In the genomic region with DNA sequence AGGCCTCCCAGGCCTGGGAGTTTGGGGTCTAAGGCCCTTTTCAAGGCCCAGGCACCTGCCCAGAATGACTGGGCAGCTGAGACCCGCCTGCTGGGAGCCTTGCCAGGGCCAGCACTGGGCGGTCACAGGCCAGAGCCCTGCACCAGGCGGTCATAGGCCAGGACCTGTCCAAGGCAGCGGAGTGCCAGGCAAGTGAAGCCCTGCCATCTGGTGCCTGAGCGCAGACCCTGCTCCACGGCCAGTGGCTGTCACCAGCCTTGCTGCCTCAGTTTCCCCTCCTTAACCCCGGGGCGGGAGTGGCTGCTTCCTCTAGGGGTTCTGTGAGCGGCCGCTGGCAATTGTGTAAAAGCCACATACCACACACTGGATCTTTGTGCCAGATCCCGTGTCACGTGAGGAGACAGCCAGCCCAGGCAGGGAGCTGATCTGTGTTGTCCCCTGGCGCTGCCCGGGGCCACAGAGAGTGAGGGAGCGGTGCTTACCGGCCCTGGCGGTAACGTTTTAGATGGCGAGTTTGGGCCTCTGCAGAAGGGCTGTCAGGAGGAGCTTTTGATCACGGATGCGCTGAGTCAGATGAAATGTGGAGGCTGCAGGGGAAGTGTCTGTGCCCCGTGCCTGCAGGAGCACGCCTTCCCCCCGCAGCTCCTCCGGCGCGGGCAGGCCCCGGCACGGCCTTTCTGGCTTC, we compare ENCODE assay signal across 1 cellular context.
A peak's percentile ranks its signal among the peaks of the same experiment; 100 is the strongest.
TF ChIP-seq lines count a peak whose summit lies in the region.

No MANE protein-coding gene starts in this region.

TF ChIP-seq in HepG2, 621 proteins besides CTCF, POLR2A, EP300 and RAD21 (continued from another document and continues in another):
- TF ChIP-seq, protein P1, sequence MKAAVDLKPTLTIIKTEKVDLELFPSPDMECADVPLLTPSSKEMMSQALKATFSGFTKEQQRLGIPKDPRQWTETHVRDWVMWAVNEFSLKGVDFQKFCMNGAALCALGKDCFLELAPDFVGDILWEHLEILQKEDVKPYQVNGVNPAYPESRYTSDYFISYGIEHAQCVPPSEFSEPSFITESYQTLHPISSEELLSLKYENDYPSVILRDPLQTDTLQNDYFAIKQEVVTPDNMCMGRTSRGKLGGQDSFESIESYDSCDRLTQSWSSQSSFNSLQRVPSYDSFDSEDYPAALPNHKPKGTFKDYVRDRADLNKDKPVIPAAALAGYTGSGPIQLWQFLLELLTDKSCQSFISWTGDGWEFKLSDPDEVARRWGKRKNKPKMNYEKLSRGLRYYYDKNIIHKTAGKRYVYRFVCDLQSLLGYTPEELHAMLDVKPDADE (CRISPR knock-in tag; IDR thresholded peaks at IDR 0.05) = no peak
- TF ChIP-seq MTERF4 (CRISPR knock-in tag; IDR thresholded peaks at IDR 0.05) (no peak), MAFK (conservative IDR thresholded peaks at IDR 0.05 in 1 of 2, IDR thresholded peaks at IDR 0.05 in 1 of 2; ENCODE audit: low read length in 2 of 2) (peak; percentile 62 to 63), THRA (CRISPR knock-in tag; IDR thresholded peaks at IDR 0.05; ENCODE audit: borderline replicate concordance) (no peak), XBP1 (CRISPR knock-in tag; IDR thresholded peaks at IDR 0.05) (0 out of 2 replicates have a peak, but pooled peaks have one; percentile 19), KDM5A (IDR thresholded peaks at IDR 0.05; ENCODE audit: borderline replicate concordance, low read length) (no peak), ZNF224 (CRISPR knock-in tag; IDR thresholded peaks at IDR 0.05) (no peak), FIP1L1 (IDR thresholded peaks at IDR 0.05; ENCODE audit: borderline replicate concordance, insufficient read depth, low read depth, low read length) (no peak), AHR (CRISPR knock-in tag; IDR thresholded peaks at IDR 0.05) (no peak; the same call in 1 of the 2 replicates), PBX3 (CRISPR knock-in tag; IDR thresholded peaks at IDR 0.05; ENCODE audit: borderline replicate concordance) (no peak), ZNF644 (CRISPR knock-in tag; IDR thresholded peaks at IDR 0.05; ENCODE audit: low read depth) (no peak), ARID3A (IDR thresholded peaks at IDR 0.05; ENCODE audit: low read depth, low read length) (no peak), ZNF652 (CRISPR knock-in tag; IDR thresholded peaks at IDR 0.05; ENCODE audit: borderline replicate concordance, low read depth) (no peak), GABPA (IDR thresholded peaks at IDR 0.05; ENCODE audit: low read depth, low read length) (no peak), GABPA (CRISPR knock-in tag; IDR thresholded peaks at IDR 0.05; ENCODE audit: low read depth) (no peak), FUBP1 (CRISPR knock-in tag; IDR thresholded peaks at IDR 0.05; ENCODE audit: borderline replicate concordance) (no peak), PHF21A (CRISPR knock-in tag; IDR thresholded peaks at IDR 0.05) (no peak; the same call in 1 of the 2 replicates), GTF3A (CRISPR knock-in tag; conservative IDR thresholded peaks at IDR 0.05) (no peak), ZNF10 (CRISPR knock-in tag; IDR thresholded peaks at IDR 0.05; ENCODE audit: borderline replicate concordance, low read depth) (no peak), ZFP36L2 (CRISPR knock-in tag; IDR thresholded peaks at IDR 0.05) (no peak), ZMYM3 (CRISPR knock-in tag; IDR thresholded peaks at IDR 0.05) (no peak), ZNF572 (CRISPR knock-in tag; IDR thresholded peaks at IDR 0.05) (no peak; the same call in 1 of the 2 replicates), ZNF570 (CRISPR knock-in tag; IDR thresholded peaks at IDR 0.05; ENCODE audit: borderline replicate concordance) (no peak), HMGA1 (CRISPR knock-in tag; conservative IDR thresholded peaks at IDR 0.05) (no peak), ZNF232 (CRISPR knock-in tag; IDR thresholded peaks at IDR 0.05; ENCODE audit: borderline replicate concordance) (no peak), MBNL3 (CRISPR knock-in tag; conservative IDR thresholded peaks at IDR 0.05) (no peak), RARA (CRISPR knock-in tag; IDR thresholded peaks at IDR 0.05) (no peak), ZNF546 (CRISPR knock-in tag; conservative IDR thresholded peaks at IDR 0.05) (no peak), HNRNPK (IDR thresholded peaks at IDR 0.05; ENCODE audit: low read depth, low read length, poor library complexity, severe bottlenecking) (no peak)
- TF ChIP-seq, protein P2, sequence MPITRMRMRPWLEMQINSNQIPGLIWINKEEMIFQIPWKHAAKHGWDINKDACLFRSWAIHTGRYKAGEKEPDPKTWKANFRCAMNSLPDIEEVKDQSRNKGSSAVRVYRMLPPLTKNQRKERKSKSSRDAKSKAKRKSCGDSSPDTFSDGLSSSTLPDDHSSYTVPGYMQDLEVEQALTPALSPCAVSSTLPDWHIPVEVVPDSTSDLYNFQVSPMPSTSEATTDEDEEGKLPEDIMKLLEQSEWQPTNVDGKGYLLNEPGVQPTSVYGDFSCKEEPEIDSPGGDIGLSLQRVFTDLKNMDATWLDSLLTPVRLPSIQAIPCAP (CRISPR knock-in tag; IDR thresholded peaks at IDR 0.05; ENCODE audit: low read depth) = no peak
- TF ChIP-seq, protein P3, sequence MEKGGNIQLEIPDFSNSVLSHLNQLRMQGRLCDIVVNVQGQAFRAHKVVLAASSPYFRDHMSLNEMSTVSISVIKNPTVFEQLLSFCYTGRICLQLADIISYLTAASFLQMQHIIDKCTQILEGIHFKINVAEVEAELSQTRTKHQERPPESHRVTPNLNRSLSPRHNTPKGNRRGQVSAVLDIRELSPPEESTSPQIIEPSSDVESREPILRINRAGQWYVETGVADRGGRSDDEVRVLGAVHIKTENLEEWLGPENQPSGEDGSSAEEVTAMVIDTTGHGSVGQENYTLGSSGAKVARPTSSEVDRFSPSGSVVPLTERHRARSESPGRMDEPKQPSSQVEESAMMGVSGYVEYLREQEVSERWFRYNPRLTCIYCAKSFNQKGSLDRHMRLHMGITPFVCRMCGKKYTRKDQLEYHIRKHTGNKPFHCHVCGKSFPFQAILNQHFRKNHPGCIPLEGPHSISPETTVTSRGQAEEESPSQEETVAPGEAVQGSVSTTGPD (CRISPR knock-in tag; IDR thresholded peaks at IDR 0.05) = peak; percentile 80; the same call in 1 of the 2 replicates
- TF ChIP-seq, protein P4, sequence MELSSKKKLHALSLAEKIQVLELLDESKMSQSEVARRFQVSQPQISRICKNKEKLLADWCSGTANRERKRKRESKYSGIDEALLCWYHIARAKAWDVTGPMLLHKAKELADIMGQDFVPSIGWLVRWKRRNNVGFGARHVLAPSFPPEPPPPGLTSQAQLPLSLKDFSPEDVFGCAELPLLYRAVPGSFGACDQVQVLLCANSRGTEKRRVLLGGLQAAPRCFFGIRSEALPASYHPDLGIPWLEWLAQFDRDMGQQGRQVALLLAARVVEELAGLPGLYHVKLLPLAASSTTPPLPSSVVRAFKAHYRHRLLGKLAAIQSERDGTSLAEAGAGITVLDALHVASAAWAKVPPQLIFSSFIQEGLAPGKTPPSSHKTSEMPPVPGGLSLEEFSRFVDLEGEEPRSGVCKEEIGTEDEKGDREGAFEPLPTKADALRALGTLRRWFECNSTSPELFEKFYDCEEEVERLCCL (CRISPR knock-in tag; IDR thresholded peaks at IDR 0.05; ENCODE audit: borderline replicate concordance) = 0 out of 2 replicates have a peak, but pooled peaks have one; percentile 69
- TF ChIP-seq, protein P5, sequence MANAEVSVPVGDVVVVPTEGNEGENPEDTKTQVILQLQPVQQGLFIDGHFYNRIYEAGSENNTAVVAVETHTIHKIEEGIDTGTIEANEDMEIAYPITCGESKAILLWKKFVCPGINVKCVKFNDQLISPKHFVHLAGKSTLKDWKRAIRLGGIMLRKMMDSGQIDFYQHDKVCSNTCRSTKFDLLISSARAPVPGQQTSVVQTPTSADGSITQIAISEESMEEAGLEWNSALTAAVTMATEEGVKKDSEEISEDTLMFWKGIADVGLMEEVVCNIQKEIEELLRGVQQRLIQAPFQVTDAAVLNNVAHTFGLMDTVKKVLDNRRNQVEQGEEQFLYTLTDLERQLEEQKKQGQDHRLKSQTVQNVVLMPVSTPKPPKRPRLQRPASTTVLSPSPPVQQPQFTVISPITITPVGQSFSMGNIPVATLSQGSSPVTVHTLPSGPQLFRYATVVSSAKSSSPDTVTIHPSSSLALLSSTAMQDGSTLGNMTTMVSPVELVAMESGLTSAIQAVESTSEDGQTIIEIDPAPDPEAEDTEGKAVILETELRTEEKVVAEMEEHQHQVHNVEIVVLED (CRISPR knock-in tag; IDR thresholded peaks at IDR 0.05; ENCODE audit: borderline replicate concordance) = no peak
- TF ChIP-seq, protein P6, sequence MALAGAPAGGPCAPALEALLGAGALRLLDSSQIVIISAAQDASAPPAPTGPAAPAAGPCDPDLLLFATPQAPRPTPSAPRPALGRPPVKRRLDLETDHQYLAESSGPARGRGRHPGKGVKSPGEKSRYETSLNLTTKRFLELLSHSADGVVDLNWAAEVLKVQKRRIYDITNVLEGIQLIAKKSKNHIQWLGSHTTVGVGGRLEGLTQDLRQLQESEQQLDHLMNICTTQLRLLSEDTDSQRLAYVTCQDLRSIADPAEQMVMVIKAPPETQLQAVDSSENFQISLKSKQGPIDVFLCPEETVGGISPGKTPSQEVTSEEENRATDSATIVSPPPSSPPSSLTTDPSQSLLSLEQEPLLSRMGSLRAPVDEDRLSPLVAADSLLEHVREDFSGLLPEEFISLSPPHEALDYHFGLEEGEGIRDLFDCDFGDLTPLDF (CRISPR knock-in tag; IDR thresholded peaks at IDR 0.05) = no peak
- TF ChIP-seq, protein P7, sequence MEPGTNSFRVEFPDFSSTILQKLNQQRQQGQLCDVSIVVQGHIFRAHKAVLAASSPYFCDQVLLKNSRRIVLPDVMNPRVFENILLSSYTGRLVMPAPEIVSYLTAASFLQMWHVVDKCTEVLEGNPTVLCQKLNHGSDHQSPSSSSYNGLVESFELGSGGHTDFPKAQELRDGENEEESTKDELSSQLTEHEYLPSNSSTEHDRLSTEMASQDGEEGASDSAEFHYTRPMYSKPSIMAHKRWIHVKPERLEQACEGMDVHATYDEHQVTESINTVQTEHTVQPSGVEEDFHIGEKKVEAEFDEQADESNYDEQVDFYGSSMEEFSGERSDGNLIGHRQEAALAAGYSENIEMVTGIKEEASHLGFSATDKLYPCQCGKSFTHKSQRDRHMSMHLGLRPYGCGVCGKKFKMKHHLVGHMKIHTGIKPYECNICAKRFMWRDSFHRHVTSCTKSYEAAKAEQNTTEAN (CRISPR knock-in tag; conservative IDR thresholded peaks at IDR 0.05) = 0 out of 2 replicates have a peak, but pooled peaks have one; percentile 66
